Comparison of ENCODE assay signal across 8 cellular contexts in genomic region chr10:12489806-12490205, GRCh38.
"Had no signal": no experiment of that assay in that cellular context is flagged by ENCODE, and none has a peak within 500 bp of the region (broad histone marks: within the 10 kb centered on the region; RNA-seq: fewer than 3 reads in every experiment).

No MANE protein-coding gene starts in this region.

- H3K9me3 ChIP-seq: testis had no signal

- H3K4me3 Mint-ChIP-seq: activated CD4-positive, alpha-beta T cell treated with anti-CD3 and anti-CD28 coated beads, Interleukin-2, amount 10 ng/mL, durations not matched to agents 7 days and 5 days; activated naive CD4-positive, alpha-beta T cell treated with anti-CD3 and anti-CD28 coated beads, Interleukin-2, amount 50 U/mL, for 24 hours; immature natural killer cell; stimulated activated naive CD8-positive, alpha-beta T cell treated with anti-CD3 and anti-CD28 coated beads, Interleukin-15, Interleukin-2, amounts not matched to agents 100 ng/mL and 50 ng/mL, for 24 hours had no signal

- ATAC-seq: SK-N-SH treated with all-trans-retinoic acid at 6 μM for 48 hours had no signal

- DNase-seq: activated CD4-positive, alpha-beta T cell treated with anti-CD3 and anti-CD28 coated beads, Interleukin-2, amount 10 ng/mL, durations not matched to agents 7 days and 5 days; activated T-cell treated with anti-CD3 and anti-CD28 coated beads for 4 hours; immature natural killer cell; stimulated activated CD4-positive, alpha-beta T cell treated with anti-CD3 and anti-CD28 coated beads, Interleukin-12 subunit alpha, Interleukin-12 subunit beta, amount 100 ng/mL, for 4 hours; testis had no signal

- H3K9me3 Mint-ChIP-seq: activated CD4-positive, alpha-beta T cell treated with anti-CD3 and anti-CD28 coated beads, Interleukin-2, amount 10 ng/mL, durations not matched to agents 7 days and 5 days; activated naive CD4-positive, alpha-beta T cell treated with anti-CD3 and anti-CD28 coated beads, Interleukin-2, amount 50 U/mL, for 24 hours; immature natural killer cell; stimulated activated naive CD8-positive, alpha-beta T cell treated with anti-CD3 and anti-CD28 coated beads, Interleukin-15, Interleukin-2, amounts not matched to agents 100 ng/mL and 50 ng/mL, for 24 hours had no signal

- H3K27me3 Mint-ChIP-seq: activated CD4-positive, alpha-beta T cell treated with anti-CD3 and anti-CD28 coated beads, Interleukin-2, amount 10 ng/mL, durations not matched to agents 7 days and 5 days; activated naive CD4-positive, alpha-beta T cell treated with anti-CD3 and anti-CD28 coated beads, Interleukin-2, amount 50 U/mL, for 24 hours; stimulated activated naive CD8-positive, alpha-beta T cell treated with anti-CD3 and anti-CD28 coated beads, Interleukin-15, Interleukin-2, amounts not matched to agents 100 ng/mL and 50 ng/mL, for 24 hours had no signal

- H3K27ac ChIP-seq: testis had no signal

- H3K27ac Mint-ChIP-seq: activated CD4-positive, alpha-beta T cell treated with anti-CD3 and anti-CD28 coated beads, Interleukin-2, amount 10 ng/mL, durations not matched to agents 7 days and 5 days; activated naive CD4-positive, alpha-beta T cell treated with anti-CD3 and anti-CD28 coated beads, Interleukin-2, amount 50 U/mL, for 24 hours; stimulated activated naive CD8-positive, alpha-beta T cell treated with anti-CD3 and anti-CD28 coated beads, Interleukin-15, Interleukin-2, amounts not matched to agents 100 ng/mL and 50 ng/mL, for 24 hours had no signal

- H3K4me3 ChIP-seq: testis had no signal

- H3K27me3 ChIP-seq: testis had no signal

- H3K36me3 Mint-ChIP-seq: activated naive CD4-positive, alpha-beta T cell treated with anti-CD3 and anti-CD28 coated beads, Interleukin-2, amount 50 U/mL, for 24 hours; immature natural killer cell had no signal
